In genomic region chr14:69498286-69498685, GRCh38 we compare ENCODE assay signal across 6 cellular contexts. TPM values are rescaled to one million over a fixed set of nuclear protein-coding genes. Genes with fewer than 3 reads are reported as not detected.
"Had no signal": no experiment of that assay in that cellular context is flagged by ENCODE, and none has a peak within 500 bp of the region (broad histone marks: within the 10 kb centered on the region; RNA-seq: fewer than 3 reads in every experiment).

No MANE protein-coding gene starts in this region.

RNA-seq across cellular contexts. Expression of gene PLEKHD1, which starts 13.8 kb away (rescaled TPM):
- total RNA-seq: dermis blood vessel endothelial cell, endothelial cell of umbilical vein, fibroblast of villous mesenchyme, foreskin keratinocyte, hepatocyte, lung microvascular endothelial cell had no signal
- polyA plus RNA-seq: foreskin keratinocyte, hepatocyte had no signal
